In the genomic region with DNA sequence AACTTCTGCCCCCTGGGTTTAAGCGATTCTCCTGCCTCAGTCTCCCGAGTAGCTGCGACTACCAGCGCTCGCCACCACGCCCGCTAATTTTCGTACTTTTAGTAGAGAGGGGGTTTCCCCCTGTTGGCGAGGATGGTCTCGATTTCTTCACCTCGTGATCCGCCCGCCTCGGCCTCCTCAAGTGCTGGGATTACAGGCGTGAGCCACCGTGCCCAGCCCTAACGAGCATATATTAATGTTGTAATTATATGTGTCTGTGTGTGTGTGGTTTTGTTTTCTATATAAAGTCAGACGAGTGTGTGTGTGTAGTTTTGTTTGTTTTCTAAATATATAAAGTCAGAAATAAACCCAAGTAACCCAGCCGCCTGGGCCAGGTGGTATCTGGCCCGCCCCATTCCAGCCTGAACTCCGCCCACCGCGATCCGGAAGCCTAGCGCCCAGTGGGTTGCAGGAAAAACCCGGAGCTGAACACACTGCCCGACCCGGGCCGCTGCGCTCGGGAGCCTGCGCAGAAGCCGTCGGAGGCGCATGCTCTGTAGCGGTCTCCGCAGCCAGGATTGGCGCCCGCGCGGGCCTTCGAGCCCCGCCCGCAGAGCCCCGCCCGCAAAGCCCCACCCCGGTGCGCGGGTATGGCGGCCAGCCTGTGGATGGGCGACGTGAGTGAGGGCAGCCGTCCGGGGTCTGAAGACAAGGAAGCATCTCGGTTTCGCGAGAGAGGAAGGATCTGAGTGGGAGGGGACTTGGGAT, we compare ENCODE assay signal across 1 cellular context.
TF ChIP-seq lines count a peak whose summit lies in the region.

TSS of gene TRNAU1AP (plus strand) at position 604 of the 747 bp plus-strand sequence. CDS start at position 630, 26 bp downstream.

TF ChIP-seq in K562, 482 proteins besides CTCF, POLR2A, EP300 and RAD21 (continued from another document and continues in another):
- TF ChIP-seq, protein P1, sequence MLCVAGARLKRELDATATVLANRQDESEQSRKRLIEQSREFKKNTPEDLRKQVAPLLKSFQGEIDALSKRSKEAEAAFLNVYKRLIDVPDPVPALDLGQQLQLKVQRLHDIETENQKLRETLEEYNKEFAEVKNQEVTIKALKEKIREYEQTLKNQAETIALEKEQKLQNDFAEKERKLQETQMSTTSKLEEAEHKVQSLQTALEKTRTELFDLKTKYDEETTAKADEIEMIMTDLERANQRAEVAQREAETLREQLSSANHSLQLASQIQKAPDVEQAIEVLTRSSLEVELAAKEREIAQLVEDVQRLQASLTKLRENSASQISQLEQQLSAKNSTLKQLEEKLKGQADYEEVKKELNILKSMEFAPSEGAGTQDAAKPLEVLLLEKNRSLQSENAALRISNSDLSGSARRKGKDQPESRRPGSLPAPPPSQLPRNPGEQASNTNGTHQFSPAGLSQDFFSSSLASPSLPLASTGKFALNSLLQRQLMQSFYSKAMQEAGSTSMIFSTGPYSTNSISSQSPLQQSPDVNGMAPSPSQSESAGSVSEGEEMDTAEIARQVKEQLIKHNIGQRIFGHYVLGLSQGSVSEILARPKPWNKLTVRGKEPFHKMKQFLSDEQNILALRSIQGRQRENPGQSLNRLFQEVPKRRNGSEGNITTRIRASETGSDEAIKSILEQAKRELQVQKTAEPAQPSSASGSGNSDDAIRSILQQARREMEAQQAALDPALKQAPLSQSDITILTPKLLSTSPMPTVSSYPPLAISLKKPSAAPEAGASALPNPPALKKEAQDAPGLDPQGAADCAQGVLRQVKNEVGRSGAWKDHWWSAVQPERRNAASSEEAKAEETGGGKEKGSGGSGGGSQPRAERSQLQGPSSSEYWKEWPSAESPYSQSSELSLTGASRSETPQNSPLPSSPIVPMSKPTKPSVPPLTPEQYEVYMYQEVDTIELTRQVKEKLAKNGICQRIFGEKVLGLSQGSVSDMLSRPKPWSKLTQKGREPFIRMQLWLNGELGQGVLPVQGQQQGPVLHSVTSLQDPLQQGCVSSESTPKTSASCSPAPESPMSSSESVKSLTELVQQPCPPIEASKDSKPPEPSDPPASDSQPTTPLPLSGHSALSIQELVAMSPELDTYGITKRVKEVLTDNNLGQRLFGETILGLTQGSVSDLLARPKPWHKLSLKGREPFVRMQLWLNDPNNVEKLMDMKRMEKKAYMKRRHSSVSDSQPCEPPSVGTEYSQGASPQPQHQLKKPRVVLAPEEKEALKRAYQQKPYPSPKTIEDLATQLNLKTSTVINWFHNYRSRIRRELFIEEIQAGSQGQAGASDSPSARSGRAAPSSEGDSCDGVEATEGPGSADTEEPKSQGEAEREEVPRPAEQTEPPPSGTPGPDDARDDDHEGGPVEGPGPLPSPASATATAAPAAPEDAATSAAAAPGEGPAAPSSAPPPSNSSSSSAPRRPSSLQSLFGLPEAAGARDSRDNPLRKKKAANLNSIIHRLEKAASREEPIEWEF (CRISPR knock-in tag; IDR thresholded peaks at IDR 0.05) = no peak
- no peak for TF ChIP-seq ELF4 (CRISPR knock-in tag; IDR thresholded peaks at IDR 0.05)
- TF ChIP-seq TBP (optimal IDR thresholded peaks at IDR 0.05; ENCODE audit: low read depth, low read length) = peak; percentile 85
- no peak for TF ChIP-seq ZFP36 (IDR thresholded peaks at IDR 0.05; ENCODE audit: low read depth, low read length, partially characterized antibody)
- TF ChIP-seq MCM2 (IDR thresholded peaks at IDR 0.05; ENCODE audit: low read depth) = no peak
- TF ChIP-seq KLF10 (CRISPR knock-in tag; IDR thresholded peaks at IDR 0.05) = no peak
- peak; percentile 88 for TF ChIP-seq KDM5B (IDR thresholded peaks at IDR 0.05; ENCODE audit: insufficient replicate concordance, low read depth, low read length)
- peak; percentile 93 for TF ChIP-seq RBFOX2 (IDR thresholded peaks at IDR 0.05; ENCODE audit: low read depth, low read length)
- no peak for TF ChIP-seq ILF3 (IDR thresholded peaks at IDR 0.05; ENCODE audit: borderline replicate concordance)
- TF ChIP-seq YY1 (IDR thresholded peaks at IDR 0.05; ENCODE audit: borderline replicate concordance in 1 of 3, control insufficient read depth in 1 of 3, extremely low read depth in 1 of 3, insufficient read depth in 3 of 3, insufficient read length in 1 of 3, insufficient replicate concordance in 2 of 3, low read depth in 1 of 3, low read length in 2 of 3) = peak; percentile 56 to 95 (median 91)
- no peak for TF ChIP-seq MTF1 (CRISPR knock-in tag; IDR thresholded peaks at IDR 0.05; ENCODE audit: borderline replicate concordance)
- TF ChIP-seq ZNF79 (CRISPR knock-in tag; IDR thresholded peaks at IDR 0.05; ENCODE audit: low read depth) = no peak
- 0 out of 2 replicates have a peak, but pooled peaks have one; percentile 74 for TF ChIP-seq RREB1 (CRISPR knock-in tag; IDR thresholded peaks at IDR 0.05)
- peak; percentile 52; the same call in 1 of the 2 replicates for TF ChIP-seq POLR2AphosphoS5 (IDR thresholded peaks at IDR 0.05; ENCODE audit: control insufficient read depth, insufficient read depth, low read depth, low read length)
- peak; percentile 86; the same call in 1 of the 2 replicates for TF ChIP-seq TAF7 (tag; IDR thresholded peaks at IDR 0.05)
- TF ChIP-seq GATAD2B (IDR thresholded peaks at IDR 0.05; ENCODE audit: borderline replicate concordance) = peak; percentile 82; the same call in 1 of the 2 replicates
- TF ChIP-seq XRCC3 (IDR thresholded peaks at IDR 0.05) = no peak
- no peak for TF ChIP-seq SAFB2 (IDR thresholded peaks at IDR 0.05; ENCODE audit: borderline replicate concordance, low read depth, low read length, severe bottlenecking)
- TF ChIP-seq ELK1 (CRISPR knock-in tag; IDR thresholded peaks at IDR 0.05) = no peak
- TF ChIP-seq, protein P2, sequence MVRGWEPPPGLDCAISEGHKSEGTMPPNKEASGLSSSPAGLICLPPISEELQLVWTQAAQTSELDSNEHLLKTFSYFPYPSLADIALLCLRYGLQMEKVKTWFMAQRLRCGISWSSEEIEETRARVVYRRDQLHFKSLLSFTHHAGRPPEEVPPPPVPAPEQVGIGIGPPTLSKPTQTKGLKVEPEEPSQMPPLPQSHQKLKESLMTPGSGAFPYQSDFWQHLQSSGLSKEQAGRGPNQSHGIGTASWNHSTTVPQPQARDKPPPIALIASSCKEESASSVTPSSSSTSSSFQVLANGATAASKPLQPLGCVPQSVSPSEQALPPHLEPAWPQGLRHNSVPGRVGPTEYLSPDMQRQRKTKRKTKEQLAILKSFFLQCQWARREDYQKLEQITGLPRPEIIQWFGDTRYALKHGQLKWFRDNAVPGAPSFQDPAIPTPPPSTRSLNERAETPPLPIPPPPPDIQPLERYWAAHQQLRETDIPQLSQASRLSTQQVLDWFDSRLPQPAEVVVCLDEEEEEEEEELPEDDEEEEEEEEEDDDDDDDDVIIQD (CRISPR knock-in tag; IDR thresholded peaks at IDR 0.05) = no peak
- peak; percentile 49; the same call in 1 of the 2 replicates for TF ChIP-seq MYNN (IDR thresholded peaks at IDR 0.05)
- TF ChIP-seq MYNN (CRISPR knock-in tag; IDR thresholded peaks at IDR 0.05) = no peak
- TF ChIP-seq DACH1 (IDR thresholded peaks at IDR 0.05; ENCODE audit: partially characterized antibody) = peak; percentile 13
- no peak for TF ChIP-seq DNMT1 (IDR thresholded peaks at IDR 0.05)
- TF ChIP-seq EWSR1 (IDR thresholded peaks at IDR 0.05; ENCODE audit: borderline replicate concordance, low read depth, partially characterized antibody) = no peak
- peak in 1 of 2 experiments; percentile 82; a peak in 2 of 4 replicates for TF ChIP-seq HDAC1 (IDR thresholded peaks at IDR 0.05)
- TF ChIP-seq CAMTA2 (CRISPR knock-in tag; conservative IDR thresholded peaks at IDR 0.05) = no peak
- no peak for TF ChIP-seq SRSF3 (IDR thresholded peaks at IDR 0.05; ENCODE audit: insufficient read depth, low read length)
- TF ChIP-seq RBM15 (IDR thresholded peaks at IDR 0.05; ENCODE audit: insufficient read depth, low read length) = no peak
- TF ChIP-seq NCOA1 (IDR thresholded peaks at IDR 0.05; ENCODE audit: low read depth) = no peak
- TF ChIP-seq THRB (CRISPR knock-in tag; conservative IDR thresholded peaks at IDR 0.05) = no peak
- TF ChIP-seq ZNF121 (CRISPR knock-in tag; conservative IDR thresholded peaks at IDR 0.05) = no peak
- no peak for TF ChIP-seq RAD51 (IDR thresholded peaks at IDR 0.05; ENCODE audit: borderline replicate concordance, low read depth)
- no peak; the same call in 1 of the 2 replicates for TF ChIP-seq LEF1 (IDR thresholded peaks at IDR 0.05)
- TF ChIP-seq PHF21A (IDR thresholded peaks at IDR 0.05; ENCODE audit: borderline replicate concordance, low read depth) = no peak
- TF ChIP-seq, protein P3, sequence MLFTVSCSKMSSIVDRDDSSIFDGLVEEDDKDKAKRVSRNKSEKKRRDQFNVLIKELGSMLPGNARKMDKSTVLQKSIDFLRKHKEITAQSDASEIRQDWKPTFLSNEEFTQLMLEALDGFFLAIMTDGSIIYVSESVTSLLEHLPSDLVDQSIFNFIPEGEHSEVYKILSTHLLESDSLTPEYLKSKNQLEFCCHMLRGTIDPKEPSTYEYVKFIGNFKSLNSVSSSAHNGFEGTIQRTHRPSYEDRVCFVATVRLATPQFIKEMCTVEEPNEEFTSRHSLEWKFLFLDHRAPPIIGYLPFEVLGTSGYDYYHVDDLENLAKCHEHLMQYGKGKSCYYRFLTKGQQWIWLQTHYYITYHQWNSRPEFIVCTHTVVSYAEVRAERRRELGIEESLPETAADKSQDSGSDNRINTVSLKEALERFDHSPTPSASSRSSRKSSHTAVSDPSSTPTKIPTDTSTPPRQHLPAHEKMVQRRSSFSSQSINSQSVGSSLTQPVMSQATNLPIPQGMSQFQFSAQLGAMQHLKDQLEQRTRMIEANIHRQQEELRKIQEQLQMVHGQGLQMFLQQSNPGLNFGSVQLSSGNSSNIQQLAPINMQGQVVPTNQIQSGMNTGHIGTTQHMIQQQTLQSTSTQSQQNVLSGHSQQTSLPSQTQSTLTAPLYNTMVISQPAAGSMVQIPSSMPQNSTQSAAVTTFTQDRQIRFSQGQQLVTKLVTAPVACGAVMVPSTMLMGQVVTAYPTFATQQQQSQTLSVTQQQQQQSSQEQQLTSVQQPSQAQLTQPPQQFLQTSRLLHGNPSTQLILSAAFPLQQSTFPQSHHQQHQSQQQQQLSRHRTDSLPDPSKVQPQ (CRISPR knock-in tag; IDR thresholded peaks at IDR 0.05; ENCODE audit: borderline replicate concordance) = no peak
- no peak for TF ChIP-seq KLF16 (IDR thresholded peaks at IDR 0.05)
- TF ChIP-seq CBFB (CRISPR knock-in tag; IDR thresholded peaks at IDR 0.05) = no peak
- no peak for TF ChIP-seq ZFP91 (CRISPR knock-in tag; IDR thresholded peaks at IDR 0.05)
- no peak for TF ChIP-seq KHSRP (IDR thresholded peaks at IDR 0.05)
